ENCODE assay signal across 24 cellular contexts in the genomic region with DNA sequence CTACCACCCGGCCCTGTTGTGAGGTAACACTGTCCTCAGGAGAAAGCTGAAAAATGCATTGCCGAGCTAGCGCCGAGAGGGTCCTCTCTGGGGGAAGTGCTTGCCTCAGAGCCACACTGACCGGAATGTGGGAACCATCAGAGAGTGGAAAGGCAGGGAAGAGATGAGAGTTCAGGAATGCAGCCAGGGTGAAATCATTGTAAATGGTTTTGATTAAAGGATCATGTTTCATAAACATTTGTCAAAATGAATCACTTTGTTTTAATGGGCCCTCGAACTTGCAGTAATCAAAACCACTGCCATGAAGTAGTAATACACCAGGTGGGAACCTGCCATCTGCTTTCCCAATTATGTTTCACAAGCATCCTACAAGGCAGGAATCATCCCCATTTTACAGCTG. TPM values are rescaled to one million over a fixed set of nuclear protein-coding genes. Genes with fewer than 3 reads are reported as not detected.
DNase-seq lines count a peak whose midpoint lies in the region; ATAC-seq and TF ChIP-seq lines count a peak whose summit lies in the region.
"Had no signal": no experiment of that assay in that cellular context is flagged by ENCODE, and none has a peak within 500 bp of the region (broad histone marks: within the 10 kb centered on the region; RNA-seq: fewer than 3 reads in every experiment).

No MANE protein-coding gene starts in this region.

- H3K27me3 ChIP-seq in RWPE2 (ENCODE audit: insufficient read depth, poor library complexity, severe bottlenecking): no peaks in the 10 kb centered on the region
- H3K27me3 ChIP-seq in fibroblast of lung (ENCODE audit: control insufficient read depth, insufficient read depth, low read length): no peaks in the 10 kb centered on the region
- H3K27me3 ChIP-seq: suprapubic skin had no signal

- H3K27ac ChIP-seq in RWPE2 (ENCODE audit: poor library complexity, severe bottlenecking): no peak overlapping the region
- H3K27ac ChIP-seq in fibroblast of lung (ENCODE audit: insufficient read depth, low read length): peak overlapping the region; percentile 29
- H3K27ac ChIP-seq: KMS-11, RWPE1, suprapubic skin had no signal

- H3K36me3 ChIP-seq in RWPE2 (ENCODE audit: low read depth) (peaks cover 48% of the 10 kb centered on the region), fibroblast of lung (ENCODE audit: control insufficient read depth, insufficient read depth, low read length) (peaks cover 10% of the 10 kb centered on the region)

- no peak overlapping the region for H2AFZ ChIP-seq in fibroblast of lung (ENCODE audit: low read length)

- no peaks in the 10 kb centered on the region for H3K9me3 Mint-ChIP-seq in activated naive CD8-positive, alpha-beta T cell (ENCODE audit: low read depth)
- no peaks in the 10 kb centered on the region for H3K9me3 Mint-ChIP-seq in activated naive CD8-positive, alpha-beta T cell treated with anti-CD3 and anti-CD28 coated beads, Interleukin-2, amount 50 U/mL, for 24 hours
- H3K9me3 Mint-ChIP-seq: activated CD4-positive, alpha-beta T cell treated with anti-CD3 and anti-CD28 coated beads, Interleukin-2, amount 10 ng/mL, durations not matched to agents 24 days and 14 days; activated T-helper 1 cell treated with anti-CD3 and anti-CD28 coated beads, Interleukin-12 subunit alpha, Interleukin-12 subunit beta, Interleukin-2, Interleukin-4 antibody, amounts not matched to agents 30 ng/mL and 10 ng/mL and 1 ng/mL, durations not matched to agents 14 hours and 24 hours and 36 hours had no signal

- H3K27ac Mint-ChIP-seq in activated naive CD8-positive, alpha-beta T cell: peak overlapping the region; percentile 41
- H3K27ac Mint-ChIP-seq in activated naive CD8-positive, alpha-beta T cell treated with anti-CD3 and anti-CD28 coated beads, Interleukin-2, amount 50 U/mL, for 24 hours: no peak overlapping the region
- H3K27ac Mint-ChIP-seq: activated CD4-positive, alpha-beta T cell treated with anti-CD3 and anti-CD28 coated beads, Interleukin-2, amount 10 ng/mL, durations not matched to agents 24 days and 14 days; activated T-helper 1 cell treated with anti-CD3 and anti-CD28 coated beads, Interleukin-12 subunit alpha, Interleukin-12 subunit beta, Interleukin-2, Interleukin-4 antibody, amounts not matched to agents 30 ng/mL and 10 ng/mL and 1 ng/mL, durations not matched to agents 14 hours and 24 hours and 36 hours; brain had no signal

- TF ChIP-seq CTCF in RWPE2 (IDR thresholded peaks at IDR 0.05; ENCODE audit: poor library complexity, severe bottlenecking): no peak
- no peak for TF ChIP-seq CTCF in fibroblast of lung (conservative IDR thresholded peaks at IDR 0.05 in 1 of 2, IDR thresholded peaks at IDR 0.05 in 1 of 2; ENCODE audit: low read depth in 1 of 2, low read length in 2 of 2)

- no peaks in the 10 kb centered on the region for H3K79me2 ChIP-seq in fibroblast of lung (ENCODE audit: control insufficient read depth, insufficient read depth, low read length)

- H3K9me3 ChIP-seq in RWPE2 (ENCODE audit: severe bottlenecking) (no peaks in the 10 kb centered on the region), fibroblast of lung (ENCODE audit: control insufficient read depth, insufficient read depth, low read depth, low read length) (no peaks in the 10 kb centered on the region)
- H3K9me3 ChIP-seq: mucosa of descending colon, suprapubic skin had no signal

- peak overlapping the region; percentile 11 for H3K4me2 ChIP-seq in fibroblast of lung (ENCODE audit: extremely low read depth, insufficient read depth, low read length)
- H3K4me2 ChIP-seq: KMS-11 had no signal

- peaks cover 12% of the 10 kb centered on the region for H3K36me3 Mint-ChIP-seq in activated naive CD8-positive, alpha-beta T cell
- peaks cover 53% of the 10 kb centered on the region for H3K36me3 Mint-ChIP-seq in activated naive CD8-positive, alpha-beta T cell treated with anti-CD3 and anti-CD28 coated beads, Interleukin-2, amount 50 U/mL, for 24 hours (ENCODE audit: low read depth)

- H3K9ac ChIP-seq in fibroblast of lung (ENCODE audit: insufficient read depth, low read length): no peak overlapping the region
- H3K9ac ChIP-seq: KMS-11 had no signal

- DNase-seq in activated naive CD8-positive, alpha-beta T cell treated with anti-CD3 and anti-CD28 coated beads, Interleukin-2, amount 50 U/mL, for 24 hours: no peak
- no peak for DNase-seq in RWPE2 (ENCODE audit: low spot score)
- peak; percentile 51 to 54 for DNase-seq in fibroblast of lung (ENCODE audit: low read depth in 2 of 2)
- no peak for DNase-seq in NOMO-1 treated with DMSO at 0.1 percent for 48 hours (lab: John Stamatoyannopoulos, UW; ENCODE audit: unreplicated experiment)
- no peak for DNase-seq in NCI-H1417 treated with DMSO at 0.1 percent for 48 hours (lab: John Stamatoyannopoulos, UW)
- DNase-seq: activated CD4-positive, alpha-beta T cell treated with anti-CD3 and anti-CD28 coated beads, Interleukin-2, amount 10 ng/mL, durations not matched to agents 24 days and 14 days; DND-41; effector memory CD4-positive, alpha-beta T cell; mucosa of descending colon; NCI-H187 treated with DMSO at 0.1 percent for 48 hours; NCI-H774; posterior cingulate gyrus; stimulated activated CD4-positive, alpha-beta T cell treated with anti-CD3 and anti-CD28 coated beads, Interleukin-15, amount 100 ng/mL, for 24 hours had no signal

- no peak overlapping the region for H3K4me3 ChIP-seq in RWPE2 (ENCODE audit: severe bottlenecking)
- no peak overlapping the region for H3K4me3 ChIP-seq in fibroblast of lung (replicated peaks in 1 of 4; ENCODE audit: control extremely low read depth in 1 of 4, insufficient read depth in 1 of 4, low read depth in 3 of 4, low read length in 4 of 4)
- H3K4me3 ChIP-seq: mucosa of descending colon, suprapubic skin had no signal

- ATAC-seq in activated naive CD8-positive, alpha-beta T cell treated with anti-CD3 and anti-CD28 coated beads, Interleukin-2, amount 50 U/mL, for 24 hours: no peak
- ATAC-seq in RWPE2 (ENCODE audit: low read depth) (0 out of 3 replicates have a peak, but pooled peaks have one; percentile 21), HG02852 (IDR thresholded peaks at IDR 0.05; ENCODE audit: unreplicated experiment) (no peak), HG02970 (IDR thresholded peaks at IDR 0.05; ENCODE audit: low FRiP score, unreplicated experiment) (no peak)
- ATAC-seq: mucosa of descending colon had no signal

- H4K20me1 ChIP-seq in fibroblast of lung (ENCODE audit: control insufficient read depth, extremely low read depth, insufficient read depth, low read length): no peaks in the 10 kb centered on the region

- peaks cover 14% of the 10 kb centered on the region for H3K4me1 Mint-ChIP-seq in activated naive CD8-positive, alpha-beta T cell (ENCODE audit: low read depth)
- H3K4me1 Mint-ChIP-seq in activated naive CD8-positive, alpha-beta T cell treated with anti-CD3 and anti-CD28 coated beads, Interleukin-2, amount 50 U/mL, for 24 hours: peaks cover 6% of the 10 kb centered on the region
- H3K4me1 Mint-ChIP-seq: brain had no signal

- no peak overlapping the region for H3K4me3 Mint-ChIP-seq in activated naive CD8-positive, alpha-beta T cell
- no peak overlapping the region for H3K4me3 Mint-ChIP-seq in activated naive CD8-positive, alpha-beta T cell treated with anti-CD3 and anti-CD28 coated beads, Interleukin-2, amount 50 U/mL, for 24 hours
- H3K4me3 Mint-ChIP-seq: activated CD4-positive, alpha-beta T cell treated with anti-CD3 and anti-CD28 coated beads, Interleukin-2, amount 10 ng/mL, durations not matched to agents 24 days and 14 days; activated T-helper 1 cell treated with anti-CD3 and anti-CD28 coated beads, Interleukin-12 subunit alpha, Interleukin-12 subunit beta, Interleukin-2, Interleukin-4 antibody, amounts not matched to agents 30 ng/mL and 10 ng/mL and 1 ng/mL, durations not matched to agents 14 hours and 24 hours and 36 hours; brain had no signal

- H3K27me3 Mint-ChIP-seq in activated naive CD8-positive, alpha-beta T cell: no peaks in the 10 kb centered on the region
- H3K27me3 Mint-ChIP-seq in activated naive CD8-positive, alpha-beta T cell treated with anti-CD3 and anti-CD28 coated beads, Interleukin-2, amount 50 U/mL, for 24 hours: peaks cover 1% of the 10 kb centered on the region
- H3K27me3 Mint-ChIP-seq: brain had no signal

- H3K4me1 ChIP-seq in RWPE2 (ENCODE audit: insufficient read depth, poor library complexity, severe bottlenecking): no peaks in the 10 kb centered on the region
- peaks cover 9% of the 10 kb centered on the region for H3K4me1 ChIP-seq in fibroblast of lung (ENCODE audit: control insufficient read depth, extremely low read depth, insufficient read depth, low read length)
- H3K4me1 ChIP-seq: suprapubic skin had no signal

RNA-seq across cellular contexts. Expression of gene IL17F, which starts 16.9 kb away (rescaled TPM):
- not detected in 2 replicates for total RNA-seq in fibroblast of lung
- polyA plus RNA-seq in fibroblast of lung: not detected in 2 replicates
- polyA plus RNA-seq in fibroblast of lung (2012): not detected in 2 replicates
- not detected in 2 replicates for polyA minus RNA-seq in fibroblast of lung (ENCODE audit: low replicate concordance)
- total RNA-seq: activated CD4-positive, alpha-beta T cell treated with anti-CD3 and anti-CD28 coated beads, Interleukin-2, amount 10 ng/mL, durations not matched to agents 24 days and 14 days; activated T-helper 1 cell treated with anti-CD3 and anti-CD28 coated beads, Interleukin-12 subunit alpha, Interleukin-12 subunit beta, Interleukin-2, Interleukin-4 antibody, amounts not matched to agents 30 ng/mL and 10 ng/mL and 1 ng/mL, durations not matched to agents 14 hours and 24 hours and 36 hours; glomerular endothelial cell; mucosa of descending colon; suprapubic skin; T-helper 2 cell treated with Interferon-gamma antibody and Interleukin-4, amounts not matched to agents 100 ng/mL and 5 ng/mL, for 36 hours had no signal
- polyA plus RNA-seq: keratinocyte had no signal

RNA-seq across cellular contexts. Expression of gene MCM3, which starts 23.3 kb away (rescaled TPM):
- total RNA-seq in fibroblast of lung: 15.9 and 18.0 TPM in 2 replicates
- polyA plus RNA-seq in fibroblast of lung: 40.3 and 89.5 TPM in 2 replicates
- polyA plus RNA-seq in fibroblast of lung (2012): 24.5 and 57.0 TPM in 2 replicates
- 27.7 and 117 TPM in 2 replicates for polyA minus RNA-seq in fibroblast of lung (ENCODE audit: low replicate concordance)

Comparison
In these comparisons a context has a peak if more than half of its experiments do, and no peak if none do; other contexts are left out.
1. DNase-seq: peak in fibroblast of lung (2 of 2); none in activated naive CD8-positive, alpha-beta T cell treated with anti-CD3 and anti-CD28 coated beads, Interleukin-2, amount 50 U/mL, for 24 hours (single experiment), RWPE2 (single experiment), NOMO-1 treated with DMSO at 0.1 percent for 48 hours (single experiment) and NCI-H1417 treated with DMSO at 0.1 percent for 48 hours (single experiment).